8 cellular contexts compared by ENCODE assay signal in the genomic region with DNA sequence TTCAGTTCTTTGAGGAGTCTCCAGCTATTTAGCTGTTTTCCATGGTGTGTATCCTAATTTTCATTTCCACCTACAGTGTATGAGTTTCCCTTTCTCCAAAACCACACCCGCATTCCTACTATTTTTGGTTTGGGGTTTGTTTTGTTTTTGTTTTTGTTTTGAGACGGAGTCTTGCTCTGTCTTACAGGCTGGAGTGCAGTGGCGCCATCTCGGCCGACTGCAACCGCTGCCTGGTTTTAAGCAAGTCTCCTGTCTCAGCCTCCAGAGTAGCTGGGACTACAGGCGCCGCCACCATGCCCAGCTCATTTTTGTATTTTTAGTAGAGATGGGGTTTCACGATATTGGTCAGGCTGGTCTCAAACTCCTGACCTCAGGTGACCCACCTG.
DNase-seq lines count a peak whose midpoint lies in the region; ATAC-seq and TF ChIP-seq lines count a peak whose summit lies in the region.
"Not testable (repeated sequence)": the region's sequence is repeated elsewhere in the genome, so short reads cannot be mapped to it uniquely, and the experiment has no call there.

No MANE protein-coding gene starts in this region.

- not testable (repeated sequence) for H3K9me3 Mint-ChIP-seq in CD4-positive, alpha-beta T cell; activated T-cell treated with anti-CD3 and anti-CD28 coated beads, Interleukin-2, amount 50 U/mL, for 24 hours

- peak; percentile 31 for ATAC-seq in CD4-positive, alpha-beta T cell (ENCODE audit: poor library complexity)
- ATAC-seq in GM19452 (IDR thresholded peaks at IDR 0.05; ENCODE audit: unreplicated experiment) (peak; percentile 45), HG03097 (IDR thresholded peaks at IDR 0.05; ENCODE audit: low FRiP score, unreplicated experiment) (peak; percentile 39)

- peak overlapping the region; percentile 92 for H3K9ac ChIP-seq in smooth muscle cell (ENCODE audit: low read depth)

- peaks cover 11% of the 10 kb centered on the region for H3K36me3 Mint-ChIP-seq in CD4-positive, alpha-beta T cell (ENCODE audit: low read depth)
- peaks cover 43% of the 10 kb centered on the region for H3K36me3 Mint-ChIP-seq in activated T-cell treated with anti-CD3 and anti-CD28 coated beads, Interleukin-2, amount 50 U/mL, for 24 hours (ENCODE audit: low read depth)

- H2AFZ ChIP-seq in smooth muscle cell (ENCODE audit: low read depth), result peak overlapping the region; percentile 98

- TF ChIP-seq CTCF in CD4-positive, alpha-beta T cell (IDR thresholded peaks at IDR 0.05); epithelial cell of esophagus (IDR thresholded peaks at IDR 0.05; ENCODE audit: insufficient read depth, low read depth, low read length, missing control alignments); lower leg skin (IDR thresholded peaks at IDR 0.05); smooth muscle cell (IDR thresholded peaks at IDR 0.05; ENCODE audit: borderline replicate concordance, insufficient read depth, poor library complexity, severe bottlenecking): not testable (repeated sequence)

- peak overlapping the region; percentile 76 for H3K27ac Mint-ChIP-seq in CD4-positive, alpha-beta T cell
- H3K27ac Mint-ChIP-seq in activated T-cell treated with anti-CD3 and anti-CD28 coated beads, Interleukin-2, amount 50 U/mL, for 24 hours, result peak overlapping the region; percentile 90

- 1 to 7% methylated on average over 9 of the region's 9 CpGs for WGBS in lower leg skin, 2 donors
- WGBS in smooth muscle cell (ENCODE audit: low lambda C conversion rate), result 1% methylated on average over 9 of the region's 9 CpGs

- H3K4me1 ChIP-seq in smooth muscle cell (ENCODE audit: low read depth), result peaks cover 24% of the 10 kb centered on the region

- not testable (repeated sequence) for TF ChIP-seq POLR2A in lower leg skin (IDR thresholded peaks at IDR 0.05)

- POLR2A ChIA-PET in CD4-positive, alpha-beta T cell (lab: Charles Lee), result interaction anchor here (1.1 to 2.4 kb wide), 2 partner anchors 10 to 1341 kb away, joined by 3 to 9 read pairs; a partner anchor contains a TSS

- not testable (repeated sequence) for H3K27me3 Mint-ChIP-seq in CD4-positive, alpha-beta T cell; activated T-cell treated with anti-CD3 and anti-CD28 coated beads, Interleukin-2, amount 50 U/mL, for 24 hours

- peak overlapping the region; percentile 94 for H3K4me2 ChIP-seq in smooth muscle cell

- not testable (repeated sequence) for H4K20me1 ChIP-seq in smooth muscle cell (ENCODE audit: low read depth)

- DNase-seq in CD4-positive, alpha-beta T cell; lower leg skin (ENCODE audit: low spot score in 2 of 2); smooth muscle cell (lab: John Stamatoyannopoulos, UW; ENCODE audit: unreplicated experiment): not testable (repeated sequence)
- DNase-seq in NCI-H510A treated with DMSO at 0.1 percent for 48 hours (lab: John Stamatoyannopoulos, UW), result peak; percentile 32
- peak; percentile 44 for DNase-seq in activated T-cell treated with anti-CD3 and anti-CD28 coated beads, Interleukin-2, amount 50 U/mL, for 24 hours
- DNase-seq in epithelial cell of esophagus (ENCODE audit: low read depth), result peak; percentile 53

- not testable (repeated sequence) for H3K9me3 ChIP-seq in CD4-positive, alpha-beta T cell (ENCODE audit: control insufficient read depth, low read length); smooth muscle cell (replicated peaks; ENCODE audit: low read depth)

- CTCF ChIA-PET in CD4-positive, alpha-beta T cell (lab: Charles Lee), result interaction anchor here (1.4 kb wide), 1 partner anchor 10 kb away, joined by 14 read pairs; no protein-coding TSS in a partner anchor

- peaks cover 54% of the 10 kb centered on the region for H3K4me1 Mint-ChIP-seq in CD4-positive, alpha-beta T cell (ENCODE audit: low read depth)
- H3K4me1 Mint-ChIP-seq in activated T-cell treated with anti-CD3 and anti-CD28 coated beads, Interleukin-2, amount 50 U/mL, for 24 hours (ENCODE audit: low read depth), result peaks cover 49% of the 10 kb centered on the region

- peak overlapping the region; percentile 92 for H3K4me3 Mint-ChIP-seq in CD4-positive, alpha-beta T cell
- H3K4me3 Mint-ChIP-seq in activated T-cell treated with anti-CD3 and anti-CD28 coated beads, Interleukin-2, amount 50 U/mL, for 24 hours, result peak overlapping the region; percentile 90

- H3K79me2 ChIP-seq in smooth muscle cell (ENCODE audit: low read depth), result peaks cover 19% of the 10 kb centered on the region

- H3F3A ChIP-seq in smooth muscle cell (ENCODE audit: low read depth), result not testable (repeated sequence)

- not testable (repeated sequence) for H3K27me3 ChIP-seq in CD4-positive, alpha-beta T cell (ENCODE audit: control insufficient read depth, insufficient read depth, low read length); smooth muscle cell (ENCODE audit: low read depth)

- peak overlapping the region; percentile 72 for H3K4me3 ChIP-seq in epithelial cell of esophagus (ENCODE audit: low read length)
- H3K4me3 ChIP-seq in lower leg skin (ENCODE audit: low read depth, poor library complexity, severe bottlenecking), result peak overlapping the region; percentile 66
- H3K4me3 ChIP-seq in smooth muscle cell, result peak overlapping the region; percentile 82

- intact Hi-C loops in CD4-positive, alpha-beta T cell (cut with DNase I, micrococcal nuclease), result loop anchor here (1.0 to 5.0 kb wide), 2 partner anchors 11 to 191 kb away; a partner anchor contains a TSS
- intact Hi-C loops in lower leg skin (cut with DNase I; ENCODE audit: low total_unique reads), result not testable (repeated sequence)

- not testable (repeated sequence) for H3K27ac ChIP-seq in CD4-positive, alpha-beta T cell (ENCODE audit: low read depth, low read length)
- H3K27ac ChIP-seq in smooth muscle cell (ENCODE audit: low read depth), result peak overlapping the region; percentile 92

- H3K36me3 ChIP-seq in smooth muscle cell (ENCODE audit: low read depth), result not testable (repeated sequence)
